ENCODE assay signal across 11 cellular contexts in genomic region chr14:76782885-76783566, GRCh38. TPM values are rescaled to one million over a fixed set of nuclear protein-coding genes. Genes with fewer than 3 reads are reported as not detected.
DNase-seq lines count a peak whose midpoint lies in the region; ATAC-seq, FAIRE-seq and TF ChIP-seq lines count a peak whose summit lies in the region.
"Had no signal": no experiment of that assay in that cellular context is flagged by ENCODE, and none has a peak within 500 bp of the region (broad histone marks: within the 10 kb centered on the region; RNA-seq: fewer than 3 reads in every experiment).

No MANE protein-coding gene starts in this region.

- H3K4me3 ChIP-seq in bronchial epithelial cell (ENCODE audit: low read depth, low read length) = no peak overlapping the region
- H3K4me3 ChIP-seq in naive thymus-derived CD4-positive, alpha-beta T cell (ENCODE audit: low read length) = no peak overlapping the region

- no peaks in the 10 kb centered on the region for H3K9me3 ChIP-seq in naive thymus-derived CD4-positive, alpha-beta T cell (ENCODE audit: control insufficient read depth in 2 of 3, low read length in 3 of 3)

- H3K4me1 Mint-ChIP-seq in naive thymus-derived CD4-positive, alpha-beta T cell = peaks cover 10 to 43% (median 15%) of the 10 kb centered on the region in 7 donors

- no peaks in the 10 kb centered on the region for H3K27me3 Mint-ChIP-seq in naive thymus-derived CD4-positive, alpha-beta T cell

- H3K27ac ChIP-seq in naive thymus-derived CD4-positive, alpha-beta T cell (ENCODE audit: low read depth, low read length) = peak overlapping the region; percentile 17
- H3K27ac ChIP-seq: C4-2B had no signal

- H3K27me3 ChIP-seq in bronchial epithelial cell (ENCODE audit: control insufficient read depth, insufficient read depth, low read length) = no peaks in the 10 kb centered on the region
- H3K27me3 ChIP-seq in naive thymus-derived CD4-positive, alpha-beta T cell (ENCODE audit: control insufficient read depth in 2 of 2, insufficient read depth in 2 of 2, low read length in 2 of 2) = no peaks in the 10 kb centered on the region

- TF ChIP-seq CTCF in bronchial epithelial cell (IDR thresholded peaks at IDR 0.05; ENCODE audit: insufficient read depth, low read length, severe bottlenecking) = no peak

- peaks cover 0 to 6% of the 10 kb centered on the region in 2 donors for H3K4me1 ChIP-seq in naive thymus-derived CD4-positive, alpha-beta T cell (ENCODE audit: control insufficient read depth in 2 of 2, insufficient read depth in 2 of 2, low read length in 2 of 2)

- peaks cover 0 to 4% (median 0%) of the 10 kb centered on the region in 11 donors for H3K9me3 Mint-ChIP-seq in naive thymus-derived CD4-positive, alpha-beta T cell

- peaks cover 5 to 40% (median 14%) of the 10 kb centered on the region in 5 donors for H3K36me3 Mint-ChIP-seq in naive thymus-derived CD4-positive, alpha-beta T cell

- FAIRE-seq in bronchial epithelial cell (lab: Jason Lieb, UNC) = peak; percentile 90
- FAIRE-seq: colon had no signal

- DNase-seq in CD1c-positive myeloid dendritic cell (ENCODE audit: extremely low spot score) (peak; percentile 45), bronchial epithelial cell (ENCODE audit: low read depth) (no peak), NCI-H2227 treated with DMSO at 0.1 percent for 48 hours (lab: John Stamatoyannopoulos, UW) (no peak), cortex of kidney (lab: John Stamatoyannopoulos, UW) (no peak)
- DNase-seq in naive thymus-derived CD4-positive, alpha-beta T cell = peak in 1 of 9 donors; percentile 27
- no peak for DNase-seq in activated CD4-positive, CD25-positive, alpha-beta regulatory T cell (lab: John Stamatoyannopoulos, UW)
- DNase-seq: NCI-H748 treated with DMSO at 0.1 percent for 48 hours had no signal

- POLR2A ChIA-PET in naive thymus-derived CD4-positive, alpha-beta T cell (lab: Charles Lee) = no interaction called here

- peak overlapping the region in 1 of 10 donors; percentile 67 for H3K4me3 Mint-ChIP-seq in naive thymus-derived CD4-positive, alpha-beta T cell

- H3K36me3 ChIP-seq in bronchial epithelial cell (ENCODE audit: control insufficient read depth, insufficient read depth, low read length) = peaks cover 1% of the 10 kb centered on the region
- peaks cover 0 to 53% (median 0%) of the 10 kb centered on the region in 3 experiments for H3K36me3 ChIP-seq in naive thymus-derived CD4-positive, alpha-beta T cell (ENCODE audit: control insufficient read depth in 2 of 3, insufficient read depth in 3 of 3, low read length in 3 of 3)

- CTCF ChIA-PET in naive thymus-derived CD4-positive, alpha-beta T cell (lab: Charles Lee) = interaction anchor here (1.7 kb wide), 1 partner anchor 73 kb away, joined by 12 read pairs; no protein-coding TSS in a partner anchor

- peak overlapping the region; percentile 40 to 91 (median 78) for H3K27ac Mint-ChIP-seq in naive thymus-derived CD4-positive, alpha-beta T cell

- intact Hi-C loops in naive thymus-derived CD4-positive, alpha-beta T cell (cut with micrococcal nuclease) = loop anchor here in 1 of 2 donors (1.0 kb wide), 1 partner anchor 15 kb away; no protein-coding TSS in a partner anchor

- peak; percentile 39 for ATAC-seq in HG02678 (IDR thresholded peaks at IDR 0.05; ENCODE audit: unreplicated experiment)
- ATAC-seq in naive thymus-derived CD4-positive, alpha-beta T cell = no peak
- ATAC-seq in HG02798 (IDR thresholded peaks at IDR 0.05; ENCODE audit: poor library complexity, unreplicated experiment) = no peak

RNA-seq across cellular contexts. Expression of gene VASH1, which starts 21.8 kb away (rescaled TPM):
- not detected in 2 replicates for total RNA-seq in bronchial epithelial cell
- total RNA-seq in naive thymus-derived CD4-positive, alpha-beta T cell = 10 to 100 TPM in 1 of 5 experiments, 1 to 10 TPM in 4; 1.1 to 18.2 (median 5.6) TPM
- polyA plus RNA-seq in naive thymus-derived CD4-positive, alpha-beta T cell = under 1 TPM; 0.52 to 0.54 TPM

RNA-seq across cellular contexts. Expression of gene ANGEL1, which starts 29.7 kb away (rescaled TPM):
- 5.5 and 6.1 TPM in 2 replicates for total RNA-seq in bronchial epithelial cell
- 10 to 100 TPM; 14.5 to 37.6 (median 19.9) TPM for total RNA-seq in naive thymus-derived CD4-positive, alpha-beta T cell
- polyA plus RNA-seq in naive thymus-derived CD4-positive, alpha-beta T cell = 10 to 100 TPM; 28.3 to 28.9 TPM

RNA-seq across cellular contexts. Expression of gene LRRC74A, which starts 43.2 kb away (rescaled TPM):
- not detected in 2 replicates for total RNA-seq in bronchial epithelial cell
- not detected for total RNA-seq in naive thymus-derived CD4-positive, alpha-beta T cell
- polyA plus RNA-seq in naive thymus-derived CD4-positive, alpha-beta T cell = not detected
